17 cellular contexts compared by ENCODE assay signal in the genomic region with DNA sequence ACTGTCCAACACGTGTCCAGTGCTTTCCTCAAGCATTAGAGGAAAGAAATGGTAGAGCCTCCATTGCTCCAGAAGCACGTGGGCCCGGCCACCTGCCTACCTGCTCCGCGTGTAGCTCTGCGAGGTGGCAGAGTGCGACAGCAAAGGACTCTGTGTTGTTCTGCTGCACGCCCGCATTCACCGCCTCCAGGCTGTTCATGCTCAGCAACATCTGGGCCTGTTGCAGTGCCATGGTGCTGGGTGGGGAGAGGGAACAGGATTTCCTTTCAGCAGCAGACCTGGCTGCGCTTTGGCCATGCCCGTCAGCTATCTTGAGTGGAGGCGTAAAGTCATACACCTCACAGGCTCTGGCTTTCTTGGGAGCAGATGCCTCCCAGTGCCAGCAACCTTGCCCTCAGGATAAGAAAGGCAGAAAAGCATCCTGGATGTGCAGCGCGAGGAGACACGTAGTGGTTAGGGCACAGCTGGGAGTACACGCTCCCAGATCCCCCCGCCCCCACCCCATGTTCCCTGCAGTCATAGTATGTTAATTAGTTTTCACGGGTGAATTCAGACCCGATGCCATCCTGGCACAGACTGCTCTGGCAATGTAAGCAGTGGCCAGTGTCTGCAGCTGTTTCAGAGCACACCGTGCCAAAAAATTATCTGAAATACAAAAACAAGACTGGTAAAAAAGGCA. TPM values are rescaled to one million over a fixed set of nuclear protein-coding genes. Genes with fewer than 3 reads are reported as not detected.
DNase-seq lines count a peak whose midpoint lies in the region; ATAC-seq lines count a peak whose summit lies in the region.
"Had no signal": no experiment of that assay in that cellular context is flagged by ENCODE, and none has a peak within 500 bp of the region (broad histone marks: within the 10 kb centered on the region; RNA-seq: fewer than 3 reads in every experiment).

No MANE protein-coding gene starts in this region.

- H3K27me3 Mint-ChIP-seq in activated naive CD8-positive, alpha-beta T cell = no peaks in the 10 kb centered on the region
- H3K27me3 Mint-ChIP-seq in activated naive CD8-positive, alpha-beta T cell treated with anti-CD3 and anti-CD28 coated beads for 36 hours = no peaks in the 10 kb centered on the region
- no peaks in the 10 kb centered on the region for H3K27me3 Mint-ChIP-seq in activated CD4-positive, alpha-beta memory T cell treated with anti-CD3 and anti-CD28 coated beads, Interleukin-2, amount 10 ng/mL, durations not matched to agents 7 days and 5 days
- H3K27me3 Mint-ChIP-seq: effector memory CD8-positive, alpha-beta T cell had no signal

- CTCF ChIA-PET in activated CD4-positive, alpha-beta memory T cell treated with anti-CD3 and anti-CD28 coated beads, Interleukin-2, amount 10 ng/mL, durations not matched to agents 7 days and 5 days (lab: Charles Lee) = interaction anchor here (3.4 kb wide), 1 partner anchor 7 kb away, joined by 18 read pairs; no protein-coding TSS in a partner anchor

- ATAC-seq in HG02571 (IDR thresholded peaks at IDR 0.05; ENCODE audit: unreplicated experiment) = no peak
- ATAC-seq: effector memory CD8-positive, alpha-beta T cell; foreskin keratinocyte; stimulated activated effector memory CD8-positive, alpha-beta T cell treated with anti-CD3 and anti-CD28 coated beads, Interleukin-12 subunit alpha, Interleukin-12 subunit beta, amount 100 ng/mL, for 72 hours had no signal

- H3K9me3 Mint-ChIP-seq in activated naive CD8-positive, alpha-beta T cell (ENCODE audit: low read depth) = no peaks in the 10 kb centered on the region
- no peaks in the 10 kb centered on the region for H3K9me3 Mint-ChIP-seq in activated naive CD8-positive, alpha-beta T cell treated with anti-CD3 and anti-CD28 coated beads for 36 hours
- no peaks in the 10 kb centered on the region for H3K9me3 Mint-ChIP-seq in activated CD4-positive, alpha-beta memory T cell treated with anti-CD3 and anti-CD28 coated beads, Interleukin-2, amount 10 ng/mL, durations not matched to agents 7 days and 5 days
- H3K9me3 Mint-ChIP-seq: effector memory CD8-positive, alpha-beta T cell; immature natural killer cell; neural crest cell; stimulated activated effector memory CD8-positive, alpha-beta T cell treated with anti-CD3 and anti-CD28 coated beads, Interleukin-12 subunit alpha, Interleukin-12 subunit beta, amount 100 ng/mL, for 72 hours had no signal

- no peak overlapping the region for H3K4me3 Mint-ChIP-seq in activated naive CD8-positive, alpha-beta T cell
- H3K4me3 Mint-ChIP-seq in activated naive CD8-positive, alpha-beta T cell treated with anti-CD3 and anti-CD28 coated beads for 36 hours = no peak overlapping the region
- H3K4me3 Mint-ChIP-seq in activated CD4-positive, alpha-beta memory T cell treated with anti-CD3 and anti-CD28 coated beads, Interleukin-2, amount 10 ng/mL, durations not matched to agents 7 days and 5 days = no peak overlapping the region
- H3K4me3 Mint-ChIP-seq: effector memory CD8-positive, alpha-beta T cell; immature natural killer cell; neural crest cell; stimulated activated effector memory CD8-positive, alpha-beta T cell treated with anti-CD3 and anti-CD28 coated beads, Interleukin-12 subunit alpha, Interleukin-12 subunit beta, amount 100 ng/mL, for 72 hours had no signal

- no peaks in the 10 kb centered on the region for H3K4me1 Mint-ChIP-seq in activated naive CD8-positive, alpha-beta T cell (ENCODE audit: low read depth)
- H3K4me1 Mint-ChIP-seq in activated naive CD8-positive, alpha-beta T cell treated with anti-CD3 and anti-CD28 coated beads for 36 hours = no peaks in the 10 kb centered on the region
- H3K4me1 Mint-ChIP-seq in activated CD4-positive, alpha-beta memory T cell treated with anti-CD3 and anti-CD28 coated beads, Interleukin-2, amount 10 ng/mL, durations not matched to agents 7 days and 5 days = no peaks in the 10 kb centered on the region
- H3K4me1 Mint-ChIP-seq: immature natural killer cell; neural crest cell; stimulated activated effector memory CD8-positive, alpha-beta T cell treated with anti-CD3 and anti-CD28 coated beads, Interleukin-12 subunit alpha, Interleukin-12 subunit beta, amount 100 ng/mL, for 72 hours had no signal

- POLR2A ChIA-PET in activated CD4-positive, alpha-beta memory T cell treated with anti-CD3 and anti-CD28 coated beads, Interleukin-2, amount 10 ng/mL, durations not matched to agents 7 days and 5 days (lab: Charles Lee) = interaction anchor here (0.8 kb wide), 1 partner anchor 48 kb away, joined by 3 read pairs; no protein-coding TSS in a partner anchor

- H3K27ac Mint-ChIP-seq in activated naive CD8-positive, alpha-beta T cell = peak overlapping the region; percentile 34
- no peak overlapping the region for H3K27ac Mint-ChIP-seq in activated naive CD8-positive, alpha-beta T cell treated with anti-CD3 and anti-CD28 coated beads for 36 hours
- no peak overlapping the region for H3K27ac Mint-ChIP-seq in activated CD4-positive, alpha-beta memory T cell treated with anti-CD3 and anti-CD28 coated beads, Interleukin-2, amount 10 ng/mL, durations not matched to agents 7 days and 5 days
- H3K27ac Mint-ChIP-seq: stimulated activated effector memory CD8-positive, alpha-beta T cell treated with anti-CD3 and anti-CD28 coated beads, Interleukin-12 subunit alpha, Interleukin-12 subunit beta, amount 100 ng/mL, for 72 hours had no signal

- peaks cover 6% of the 10 kb centered on the region for H3K36me3 Mint-ChIP-seq in activated naive CD8-positive, alpha-beta T cell
- peaks cover 19% of the 10 kb centered on the region for H3K36me3 Mint-ChIP-seq in activated naive CD8-positive, alpha-beta T cell treated with anti-CD3 and anti-CD28 coated beads for 36 hours
- H3K36me3 Mint-ChIP-seq in activated CD4-positive, alpha-beta memory T cell treated with anti-CD3 and anti-CD28 coated beads, Interleukin-2, amount 10 ng/mL, durations not matched to agents 7 days and 5 days (ENCODE audit: low read depth) = peaks cover 81% of the 10 kb centered on the region

- no peak for DNase-seq in activated naive CD8-positive, alpha-beta T cell treated with anti-CD3 and anti-CD28 coated beads for 36 hours
- DNase-seq in dermis blood vessel endothelial cell (peak; percentile 17), myocyte (ENCODE audit: low read depth) (peak; percentile 16), NCI-H2107 treated with DMSO at 0.1 percent for 48 hours (lab: John Stamatoyannopoulos, UW; ENCODE audit: unreplicated experiment) (no peak), NCI-H2196 treated with DMSO at 0.1 percent for 48 hours (lab: John Stamatoyannopoulos, UW; ENCODE audit: unreplicated experiment) (no peak)
- DNase-seq in activated CD4-positive, alpha-beta memory T cell treated with anti-CD3 and anti-CD28 coated beads, Interleukin-2, amount 10 ng/mL, durations not matched to agents 7 days and 5 days = no peak
- DNase-seq: activated effector memory CD4-positive, alpha-beta T cell treated with Interleukin-2 at 50 U/mL for 16 hours; effector memory CD8-positive, alpha-beta T cell; foreskin keratinocyte; immature natural killer cell; mesendoderm; Peyer's patch; WERI-Rb-1 had no signal

RNA-seq across cellular contexts. Expression of a gene that starts 25.1 kb away (rescaled TPM):
- 100 to 1,000 TPM; 130 to 138 TPM for total RNA-seq in activated naive CD8-positive, alpha-beta T cell treated with anti-CD3 and anti-CD28 coated beads for 36 hours
- total RNA-seq in dermis blood vessel endothelial cell (145 and 146 TPM in 2 replicates), myocyte (136 and 170 TPM in 2 replicates)
- 105 TPM for polyA plus RNA-seq in myocyte (2012)
- total RNA-seq in activated CD4-positive, alpha-beta memory T cell treated with anti-CD3 and anti-CD28 coated beads, Interleukin-2, amount 10 ng/mL, durations not matched to agents 7 days and 5 days = 100 to 1,000 TPM; 125 to 131 TPM

RNA-seq across cellular contexts. Expression of a gene that starts 30.6 kb away (rescaled TPM):
- total RNA-seq in activated naive CD8-positive, alpha-beta T cell treated with anti-CD3 and anti-CD28 coated beads for 36 hours = 10 to 100 TPM; 37.6 to 38.6 TPM
- total RNA-seq in dermis blood vessel endothelial cell = 29.8 and 49.1 TPM in 2 replicates
- total RNA-seq in myocyte = 10.6 and 20.5 TPM in 2 replicates
- polyA plus RNA-seq in myocyte (2012) = 25.8 TPM
- total RNA-seq in activated CD4-positive, alpha-beta memory T cell treated with anti-CD3 and anti-CD28 coated beads, Interleukin-2, amount 10 ng/mL, durations not matched to agents 7 days and 5 days = 10 to 100 TPM; 27.6 to 29.1 TPM

Comparison
In these comparisons a context has a peak if more than half of its experiments do, and no peak if none do; other contexts are left out.
1. DNase-seq: peak in dermis blood vessel endothelial cell (single experiment) and myocyte (single experiment); none in activated naive CD8-positive, alpha-beta T cell treated with anti-CD3 and anti-CD28 coated beads for 36 hours (single experiment), activated CD4-positive, alpha-beta memory T cell treated with anti-CD3 and anti-CD28 coated beads, Interleukin-2, amount 10 ng/mL, durations not matched to agents 7 days and 5 days (single experiment), NCI-H2107 treated with DMSO at 0.1 percent for 48 hours (single experiment) and NCI-H2196 treated with DMSO at 0.1 percent for 48 hours (single experiment).